1 cellular context compared by ENCODE assay signal in the genomic region with DNA sequence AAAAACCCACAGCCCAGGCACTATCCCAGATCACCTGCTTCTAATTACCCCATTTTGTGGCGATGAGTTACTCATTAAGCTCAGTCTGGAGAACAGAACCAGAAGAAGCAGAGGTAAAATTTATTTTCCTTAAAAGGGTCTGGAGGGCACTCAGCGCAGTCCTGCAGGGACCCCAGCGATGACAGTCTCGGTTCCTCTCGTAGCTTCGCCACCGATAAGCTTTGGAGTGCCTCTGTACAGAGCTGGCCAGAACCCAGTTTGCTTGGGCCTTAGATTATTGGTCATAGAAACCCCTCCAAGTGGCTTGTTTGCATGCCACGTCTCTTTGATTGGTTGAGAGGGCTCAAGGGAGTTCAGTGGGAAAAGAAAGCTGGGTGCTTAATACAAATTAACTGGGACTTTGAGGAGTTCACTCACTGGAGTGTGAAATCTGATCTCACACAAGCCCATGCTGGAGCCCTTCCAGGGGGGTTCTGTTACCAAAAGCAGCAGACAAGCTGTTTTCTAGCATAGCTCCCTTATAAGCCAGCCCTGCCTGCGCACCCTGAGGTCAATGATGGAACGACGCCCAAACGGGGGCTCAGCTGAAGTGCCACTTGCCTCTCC.
TF ChIP-seq lines count a peak whose summit lies in the region.

No MANE protein-coding gene starts in this region.

TF ChIP-seq in WTC11, 78 proteins besides CTCF, POLR2A, EP300 and RAD21 (continued from another document):
- TF ChIP-seq, protein P1, sequence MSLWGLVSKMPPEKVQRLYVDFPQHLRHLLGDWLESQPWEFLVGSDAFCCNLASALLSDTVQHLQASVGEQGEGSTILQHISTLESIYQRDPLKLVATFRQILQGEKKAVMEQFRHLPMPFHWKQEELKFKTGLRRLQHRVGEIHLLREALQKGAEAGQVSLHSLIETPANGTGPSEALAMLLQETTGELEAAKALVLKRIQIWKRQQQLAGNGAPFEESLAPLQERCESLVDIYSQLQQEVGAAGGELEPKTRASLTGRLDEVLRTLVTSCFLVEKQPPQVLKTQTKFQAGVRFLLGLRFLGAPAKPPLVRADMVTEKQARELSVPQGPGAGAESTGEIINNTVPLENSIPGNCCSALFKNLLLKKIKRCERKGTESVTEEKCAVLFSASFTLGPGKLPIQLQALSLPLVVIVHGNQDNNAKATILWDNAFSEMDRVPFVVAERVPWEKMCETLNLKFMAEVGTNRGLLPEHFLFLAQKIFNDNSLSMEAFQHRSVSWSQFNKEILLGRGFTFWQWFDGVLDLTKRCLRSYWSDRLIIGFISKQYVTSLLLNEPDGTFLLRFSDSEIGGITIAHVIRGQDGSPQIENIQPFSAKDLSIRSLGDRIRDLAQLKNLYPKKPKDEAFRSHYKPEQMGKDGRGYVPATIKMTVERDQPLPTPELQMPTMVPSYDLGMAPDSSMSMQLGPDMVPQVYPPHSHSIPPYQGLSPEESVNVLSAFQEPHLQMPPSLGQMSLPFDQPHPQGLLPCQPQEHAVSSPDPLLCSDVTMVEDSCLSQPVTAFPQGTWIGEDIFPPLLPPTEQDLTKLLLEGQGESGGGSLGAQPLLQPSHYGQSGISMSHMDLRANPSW (CRISPR knock-in tag; conservative IDR thresholded peaks at IDR 0.05; ENCODE audit: low read depth): no peak
- no peak for TF ChIP-seq NFYB (CRISPR knock-in tag; conservative IDR thresholded peaks at IDR 0.05; ENCODE audit: low read depth)
- no peak for TF ChIP-seq ZNF671 (CRISPR knock-in tag; IDR thresholded peaks at IDR 0.05)
